Comparison of ENCODE assay signal across 29 cellular contexts in genomic region chr1:233624289-233624688, GRCh38. TPM values are rescaled to one million over a fixed set of nuclear protein-coding genes. Genes with fewer than 3 reads are reported as not detected.
"Had no signal": no experiment of that assay in that cellular context is flagged by ENCODE, and none has a peak within 500 bp of the region (broad histone marks: within the 10 kb centered on the region; RNA-seq: fewer than 3 reads in every experiment).

No MANE protein-coding gene starts in this region.

- FAIRE-seq: urothelium cell line had no signal

- H3K27me3 ChIP-seq: hepatocyte, neutrophil, right atrium auricular region, right lobe of liver, tibial nerve, upper lobe of right lung had no signal

- ATAC-seq: naive thymus-derived CD4-positive, alpha-beta T cell; psoas muscle; right lobe of liver; stimulated activated memory B cell treated with anti-CD40 and anti-IgM and Interleukin-4, amounts not matched to agents 10 μg/mL and 1 μg/mL and 100 μg/mL, for 72 hours; stimulated activated naive CD8-positive, alpha-beta T cell treated with anti-CD3 and anti-CD28 coated beads, Interleukin-15, amount 100 ng/mL, for 72 hours; upper lobe of right lung had no signal

- H3K27ac Mint-ChIP-seq: mesothelial cell of epicardium; naive thymus-derived CD4-positive, alpha-beta T cell; nephron; stimulated activated memory B cell treated with anti-CD40 and anti-IgM and Interleukin-4, amounts not matched to agents 10 μg/mL and 1 μg/mL and 100 μg/mL, for 72 hours; stimulated activated naive CD8-positive, alpha-beta T cell treated with anti-CD3 and anti-CD28 coated beads, Interleukin-15, amount 100 ng/mL, for 72 hours had no signal

- H3K4me1 ChIP-seq: left ventricle myocardium inferior, parathyroid adenoma, psoas muscle, right atrium auricular region, right lobe of liver, tibial nerve, upper lobe of right lung had no signal

- H3K9me3 ChIP-seq: left ventricle myocardium inferior, neutrophil, psoas muscle, right atrium auricular region, right lobe of liver, tibial nerve, upper lobe of right lung had no signal

- H3K9ac ChIP-seq: parathyroid adenoma had no signal

- H3K4me3 Mint-ChIP-seq: mesothelial cell of epicardium; naive thymus-derived CD4-positive, alpha-beta T cell; nephron; neural crest cell; stimulated activated memory B cell treated with anti-CD40 and anti-IgM and Interleukin-4, amounts not matched to agents 10 μg/mL and 1 μg/mL and 100 μg/mL, for 72 hours; stimulated activated naive CD8-positive, alpha-beta T cell treated with anti-CD3 and anti-CD28 coated beads, Interleukin-15, amount 100 ng/mL, for 72 hours had no signal

- H3K36me3 Mint-ChIP-seq: stimulated activated memory B cell treated with anti-CD40 and anti-IgM and Interleukin-4, amounts not matched to agents 10 μg/mL and 1 μg/mL and 100 μg/mL, for 72 hours had no signal

- H2AFZ ChIP-seq: hepatocyte, parathyroid adenoma had no signal

- H3K9me3 Mint-ChIP-seq: mesothelial cell of epicardium; naive thymus-derived CD4-positive, alpha-beta T cell; nephron; neural crest cell; stimulated activated memory B cell treated with anti-CD40 and anti-IgM and Interleukin-4, amounts not matched to agents 10 μg/mL and 1 μg/mL and 100 μg/mL, for 72 hours; stimulated activated naive CD8-positive, alpha-beta T cell treated with anti-CD3 and anti-CD28 coated beads, Interleukin-15, amount 100 ng/mL, for 72 hours had no signal

- H3K4me2 ChIP-seq: hepatocyte, smooth muscle cell had no signal

- H3K4me3 ChIP-seq: hepatocyte, left ventricle myocardium inferior, lung, psoas muscle, right atrium auricular region, right lobe of liver, smooth muscle cell, tibial nerve, upper lobe of right lung had no signal

- H3K36me3 ChIP-seq: left ventricle myocardium inferior, neutrophil, right lobe of liver, tibial nerve, upper lobe of right lung had no signal

- DNase-seq: islet precursor cell; left ventricle myocardium inferior; mesendoderm; naive thymus-derived CD4-positive, alpha-beta T cell; occipital lobe; psoas muscle; right lobe of liver; stimulated activated CD4-positive, alpha-beta T cell treated with anti-CD3 and anti-CD28 coated beads, Interleukin-1b, Interleukin-23, amount 100 ng/mL, for 48 hours; stimulated activated CD4-positive, alpha-beta T cell treated with anti-CD3 and anti-CD28 coated beads, Interleukin-2, amount 100 ng/mL, for 48 hours; stimulated activated CD4-positive, alpha-beta T cell treated with anti-CD3 and anti-CD28 coated beads, Interleukin-4, amount 100 ng/mL, for 4 hours; stimulated activated CD8-positive, alpha-beta memory T cell treated with anti-CD3 and anti-CD28 coated beads, Interleukin-4, amount 100 ng/mL, for 48 hours; stimulated activated naive CD4-positive, alpha-beta T cell treated with Interleukin-2 at 50 U/mL for 16 hours; stimulated activated naive CD8-positive, alpha-beta T cell treated with anti-CD3 and anti-CD28 coated beads, Interleukin-15, amount 100 ng/mL, for 72 hours; substantia nigra; upper lobe of right lung had no signal

- H3K4me1 Mint-ChIP-seq: mesothelial cell of epicardium; nephron; neural crest cell; stimulated activated memory B cell treated with anti-CD40 and anti-IgM and Interleukin-4, amounts not matched to agents 10 μg/mL and 1 μg/mL and 100 μg/mL, for 72 hours; stimulated activated naive CD8-positive, alpha-beta T cell treated with anti-CD3 and anti-CD28 coated beads, Interleukin-15, amount 100 ng/mL, for 72 hours had no signal

- H3K27ac ChIP-seq: left ventricle myocardium inferior, neutrophil, parathyroid adenoma, psoas muscle, right atrium auricular region, right lobe of liver, tibial nerve, upper lobe of right lung had no signal

- H3K79me2 ChIP-seq: parathyroid adenoma had no signal

RNA-seq across cellular contexts. Expression of gene KCNK1, which starts 10.4 kb away (rescaled TPM):
- total RNA-seq: myocyte, osteocyte had no signal
- polyA plus RNA-seq: naive thymus-derived CD4-positive, alpha-beta T cell had no signal
